Comparison of ENCODE assay signal across 1 cellular context in genomic region chr12:113087193-113087592, GRCh38.
TF ChIP-seq lines count a peak whose summit lies in the region.

No MANE protein-coding gene starts in this region.

TF ChIP-seq in GM12878, 131 proteins besides CTCF, POLR2A, EP300 and RAD21:
- TF ChIP-seq TCF12 (IDR thresholded peaks at IDR 0.05; ENCODE audit: low read depth, low read length) (peak; percentile 67; the same call in 1 of the 2 replicates), RB1 (IDR thresholded peaks at IDR 0.05; ENCODE audit: borderline replicate concordance) (no peak), POLR2AphosphoS2 (IDR thresholded peaks at IDR 0.05; ENCODE audit: low read depth, low read length) (0 out of 2 replicates have a peak, but pooled peaks have one; percentile 1), MEF2B (IDR thresholded peaks at IDR 0.05; ENCODE audit: partially characterized antibody, poor library complexity, severe bottlenecking) (peak; percentile 54), REST (IDR thresholded peaks at IDR 0.05; ENCODE audit: low read depth, low read length) (no peak), MAX (IDR thresholded peaks at IDR 0.05; ENCODE audit: low read depth, low read length) (peak; percentile 11; the same call in 1 of the 2 replicates), CBX3 (IDR thresholded peaks at IDR 0.05; ENCODE audit: borderline replicate concordance, low read depth) (no peak), LARP7 (IDR thresholded peaks at IDR 0.05) (no peak), SPI1 (IDR thresholded peaks at IDR 0.05; ENCODE audit: borderline replicate concordance, insufficient read depth, low read depth, low read length) (peak; percentile 92), BCL3 (IDR thresholded peaks at IDR 0.05; ENCODE audit: borderline replicate concordance, insufficient read depth, low read depth, low read length, poor library complexity, severe bottlenecking) (no peak), ZBTB33 (IDR thresholded peaks at IDR 0.05) (no peak), IKZF2 (IDR thresholded peaks at IDR 0.05) (peak in 1 of 2 experiments; percentile 4; a peak in 1 of 4 replicates), MLLT1 (IDR thresholded peaks at IDR 0.05) (peak; percentile 17; the same call in 1 of the 2 replicates), STAT1 (conservative IDR thresholded peaks at IDR 0.05) (no peak), GATAD2B (conservative IDR thresholded peaks at IDR 0.05; ENCODE audit: low read depth) (0 out of 2 replicates have a peak, but pooled peaks have one; percentile 34), BHLHE40 (IDR thresholded peaks at IDR 0.05; ENCODE audit: borderline replicate concordance in 1 of 2, low read depth in 2 of 2, low read length in 1 of 2) (no peak)
